In genomic region chr18:79320216-79320615, GRCh38 we compare ENCODE assay signal across 22 cellular contexts.
"Had no signal": no experiment of that assay in that cellular context is flagged by ENCODE, and none has a peak within 500 bp of the region (broad histone marks: within the 10 kb centered on the region; RNA-seq: fewer than 3 reads in every experiment).

No MANE protein-coding gene starts in this region.

- FAIRE-seq: RCC 7860 had no signal

- H3K4me1 ChIP-seq: SJSA1 had no signal

- H3K27ac ChIP-seq: SJSA1, SK-N-MC had no signal

- H3K27me3 ChIP-seq: SJSA1 had no signal

- DNase-seq: KBM-7, MV-4-11, NCI-H1092, NCI-H1105 treated with DMSO at 0.1 percent for 48 hours, NCI-H1417 treated with DMSO at 0.1 percent for 48 hours, NCI-H146, NCI-H1694 treated with DMSO at 0.1 percent for 48 hours, NCI-H1930, NCI-H2081, NCI-H2107, NCI-H2227 treated with DMSO at 0.1 percent for 48 hours, NCI-H446, NCI-H510A, NCI-H524 treated with DMSO at 0.1 percent for 48 hours, NCI-H69, NCI-H774, Right ventricle myocardium superior, RPMI8226, SIG-M5 had no signal

- H3K9me3 ChIP-seq: SJSA1 had no signal

- H3K36me3 ChIP-seq: SJSA1 had no signal

- H3K4me3 ChIP-seq: SJSA1, SK-N-MC had no signal
